Comparison of ENCODE assay signal across 18 cellular contexts in genomic region chr3:182921665-182922355, GRCh38. TPM values are rescaled to one million over a fixed set of nuclear protein-coding genes. Genes with fewer than 3 reads are reported as not detected.
DNase-seq lines count a peak whose midpoint lies in the region; TF ChIP-seq lines count a peak whose summit lies in the region.
"Had no signal": no experiment of that assay in that cellular context is flagged by ENCODE, and none has a peak within 500 bp of the region (broad histone marks: within the 10 kb centered on the region; RNA-seq: fewer than 3 reads in every experiment).

No MANE protein-coding gene starts in this region.

- no peak overlapping the region for H3K4me3 Mint-ChIP-seq in progenitor cell of endocrine pancreas (ENCODE audit: low read depth)
- H3K4me3 Mint-ChIP-seq: activated naive CD4-positive, alpha-beta T cell treated with anti-CD3 and anti-CD28 coated beads for 36 hours had no signal

- H3K9me3 ChIP-seq in HEK293 (ENCODE audit: control insufficient read depth, insufficient read depth, low read depth, low read length): no peaks in the 10 kb centered on the region
- H3K9me3 ChIP-seq: mucosa of descending colon, sigmoid colon had no signal

- peaks cover 0 to 2% of the 10 kb centered on the region in 2 experiments; a peak in 1 of 3 replicates for H3K36me3 ChIP-seq in HEK293 (ENCODE audit: control insufficient read depth in 2 of 2, insufficient read depth in 1 of 2, low read length in 2 of 2)

- peaks cover 13% of the 10 kb centered on the region for H3K36me3 Mint-ChIP-seq in progenitor cell of endocrine pancreas (ENCODE audit: insufficient read depth)

- in situ Hi-C loops in astrocyte of the cerebellum (cut with HindIII; ENCODE audit: low sequenced_read_pairs): no loop called here

- intact Hi-C loops in posterior cingulate gyrus (cut with DNase I): no loop called here

- no peaks in the 10 kb centered on the region for H3K4me1 ChIP-seq in HEK293 (ENCODE audit: control insufficient read depth, insufficient read depth, low read length)

- H3K27ac Mint-ChIP-seq in progenitor cell of endocrine pancreas: no peak overlapping the region
- H3K27ac Mint-ChIP-seq: activated naive CD4-positive, alpha-beta T cell treated with anti-CD3 and anti-CD28 coated beads for 36 hours had no signal

- TF ChIP-seq CTCF in AG09309 (IDR thresholded peaks at IDR 0.05; ENCODE audit: control insufficient read depth, insufficient read depth, low read depth, low read length, missing control alignments) (no peak), HEK293 (tag by site-specific recombination; IDR thresholded peaks at IDR 0.05) (no peak), astrocyte of the cerebellum (IDR thresholded peaks at IDR 0.05; ENCODE audit: low read depth, low read length, missing control alignments) (no peak), progenitor cell of endocrine pancreas (IDR thresholded peaks at IDR 0.05; ENCODE audit: unreplicated experiment) (no peak)

- no peak overlapping the region for H3K27ac ChIP-seq in HEK293 (ENCODE audit: extremely low read depth, low read depth, low read length)
- H3K27ac ChIP-seq: sigmoid colon had no signal

- CTCF ChIA-PET in HEK293 (lab: Yijun Ruan, JAX): interaction anchor here (1.1 kb wide), 1 partner anchor 13 kb away, joined by 4 read pairs; no protein-coding TSS in a partner anchor

- no peaks in the 10 kb centered on the region for H3K9me3 Mint-ChIP-seq in progenitor cell of endocrine pancreas (ENCODE audit: low read depth)

- POLR2A ChIA-PET in HEK293 (lab: Yijun Ruan, JAX): no interaction called here

- H3K27me3 Mint-ChIP-seq in progenitor cell of endocrine pancreas: no peaks in the 10 kb centered on the region

- DNase-seq in AG09309 (ENCODE audit: low read depth) (peak; percentile 16), astrocyte of the cerebellum (ENCODE audit: low read depth) (peak; percentile 2), fibroblast of the conjunctiva (ENCODE audit: low read depth) (peak; percentile 10), posterior cingulate gyrus (no peak), progenitor cell of endocrine pancreas (ENCODE audit: low spot score, unreplicated experiment) (no peak), NCI-H69 (lab: John Stamatoyannopoulos, UW) (no peak), NCI-H146 (lab: John Stamatoyannopoulos, UW) (no peak)
- DNase-seq: activated CD4-positive, alpha-beta T cell treated with anti-CD3 and anti-CD28 coated beads for 4 hours; activated naive CD4-positive, alpha-beta T cell treated with anti-CD3 and anti-CD28 coated beads for 36 hours; KBM-7; mucosa of descending colon; NCI-H1105; NCI-H774; nucleus accumbens; sigmoid colon; stimulated activated CD4-positive, alpha-beta T cell treated with anti-CD3 and anti-CD28 coated beads, Interleukin-2, amount 100 ng/mL, for 48 hours; T1000 had no signal

- no peak overlapping the region for H3K4me3 ChIP-seq in AG09309 (ENCODE audit: control insufficient read depth, low read depth, low read length)
- no peak overlapping the region for H3K4me3 ChIP-seq in HEK293 (ENCODE audit: low read depth, low read length)
- no peak overlapping the region for H3K4me3 ChIP-seq in astrocyte of the cerebellum (ENCODE audit: low read depth, low read length)
- H3K4me3 ChIP-seq: mucosa of descending colon, sigmoid colon had no signal

- H3K4me1 Mint-ChIP-seq in progenitor cell of endocrine pancreas (ENCODE audit: low read depth): peaks cover 25% of the 10 kb centered on the region

TF ChIP-seq in HEK293, 187 proteins besides CTCF, POLR2A, EP300 and RAD21:
- TF ChIP-seq PRDM6 (tag by site-specific recombination; IDR thresholded peaks at IDR 0.05): 0 out of 2 replicates have a peak, but pooled peaks have one; percentile 5
- no peak for TF ChIP-seq BCL11B (tag by site-specific recombination; IDR thresholded peaks at IDR 0.05; ENCODE audit: low read depth)

RNA-seq across cellular contexts. Expression of gene DCUN1D1, which starts 58.5 kb away (rescaled TPM):
- total RNA-seq in progenitor cell of endocrine pancreas: 64.6 and 66.1 TPM in 2 replicates

Comparison
In these comparisons a context has a peak if more than half of its experiments do, and no peak if none do; other contexts are left out.
1. DNase-seq: peak in AG09309 (single experiment), astrocyte of the cerebellum (single experiment) and fibroblast of the conjunctiva (single experiment); none in posterior cingulate gyrus (0 of 10), progenitor cell of endocrine pancreas (single experiment), NCI-H69 (single experiment) and NCI-H146 (single experiment).